In the genomic region with DNA sequence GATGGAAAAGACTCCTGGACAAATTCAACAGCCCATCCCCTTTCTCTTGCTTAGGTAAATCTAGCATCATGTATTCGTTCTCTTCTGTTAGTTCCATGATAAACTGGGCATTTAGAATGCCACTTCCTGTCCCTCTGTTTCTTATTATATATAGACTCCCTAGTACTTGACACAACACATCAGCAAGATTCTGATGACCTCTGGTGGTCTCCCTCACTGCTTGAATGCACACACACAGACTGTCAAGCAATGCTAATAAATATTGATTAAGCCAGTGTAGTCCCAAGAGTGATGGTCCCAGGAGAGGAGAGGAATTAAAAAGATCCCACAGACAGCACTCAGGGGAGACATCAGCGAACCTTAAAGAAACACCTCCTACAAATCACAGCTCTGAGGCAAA, we compare ENCODE assay signal across 33 cellular contexts.
DNase-seq lines count a peak whose midpoint lies in the region; ATAC-seq, FAIRE-seq and TF ChIP-seq lines count a peak whose summit lies in the region.
"Had no signal": no experiment of that assay in that cellular context is flagged by ENCODE, and none has a peak within 500 bp of the region (broad histone marks: within the 10 kb centered on the region; RNA-seq: fewer than 3 reads in every experiment).

No MANE protein-coding gene starts in this region.

- H3K27me3 ChIP-seq in SK-N-SH (ENCODE audit: insufficient read depth) (no peaks in the 10 kb centered on the region), GM12878 (replicated peaks in 1 of 2; ENCODE audit: control insufficient read depth in 2 of 2, insufficient read depth in 2 of 2, low read length in 1 of 2) (no peaks in the 10 kb centered on the region), smooth muscle cell (ENCODE audit: low read depth) (no peaks in the 10 kb centered on the region), MG63 (no peaks in the 10 kb centered on the region)
- H3K27me3 ChIP-seq: gastroesophageal sphincter, pancreas, Peyer's patch had no signal

- no peaks in the 10 kb centered on the region for H3K4me1 ChIP-seq in SK-N-SH (ENCODE audit: control insufficient read depth in 1 of 2, insufficient read depth in 2 of 2, low read depth in 1 of 2, low read length in 1 of 2)
- peaks cover 5% of the 10 kb centered on the region; the same call in 1 of the 2 replicates for H3K4me1 ChIP-seq in GM12878 (ENCODE audit: control insufficient read depth, insufficient read depth, low read length)
- H3K4me1 ChIP-seq in smooth muscle cell (ENCODE audit: low read depth): no peaks in the 10 kb centered on the region
- H3K4me1 ChIP-seq: gastroesophageal sphincter, pancreas, Peyer's patch had no signal

- H3K4me3 ChIP-seq in SK-N-SH (ENCODE audit: low read depth in 2 of 2, low read length in 1 of 2) (no peak overlapping the region), GM12878 (no peak overlapping the region), smooth muscle cell (no peak overlapping the region), MG63 (no peak overlapping the region)
- H3K4me3 ChIP-seq: dorsolateral prefrontal cortex, gastroesophageal sphincter, lung, mucosa of descending colon, pancreas, Peyer's patch had no signal

- TF ChIP-seq CTCF in SK-N-SH (IDR thresholded peaks at IDR 0.05) (no peak), GM12878 (IDR thresholded peaks at IDR 0.05 in 2 of 3, conservative IDR thresholded peaks at IDR 0.05 in 1 of 3; ENCODE audit: control insufficient read depth in 2 of 3, extremely low read depth in 1 of 3, insufficient read depth in 1 of 3, low read depth in 3 of 3, low read length in 3 of 3) (no peak), smooth muscle cell (IDR thresholded peaks at IDR 0.05; ENCODE audit: borderline replicate concordance, insufficient read depth, poor library complexity, severe bottlenecking) (no peak)

- H3K9ac ChIP-seq in SK-N-SH (no peak overlapping the region), GM12878 (ENCODE audit: control insufficient read depth, insufficient read depth, low read length) (no peak overlapping the region), smooth muscle cell (ENCODE audit: low read depth) (no peak overlapping the region)
- H3K9ac ChIP-seq: KMS-11 had no signal

- 34% methylated on average over 2 of the region's 2 CpGs for WGBS in SK-N-SH (ENCODE audit: low lambda C conversion rate)
- WGBS in GM12878 (ENCODE audit: insufficient coverage, insufficient replicate concordance, low lambda C conversion rate, missing lambda C conversion rate): 8% methylated on average over 2 of the region's 2 CpGs
- 70% methylated on average over 2 of the region's 2 CpGs for WGBS in smooth muscle cell (ENCODE audit: low lambda C conversion rate)

- no peaks in the 10 kb centered on the region for H3K9me2 ChIP-seq in SK-N-SH

- in situ Hi-C loops in GM12878 (cut with MboI): no loop called here

- H3K4me2 ChIP-seq in SK-N-SH (no peak overlapping the region), GM12878 (ENCODE audit: control insufficient read depth, insufficient read depth) (0 out of 2 replicates have a peak overlapping the region, but pooled peaks have one; percentile 9), smooth muscle cell (no peak overlapping the region)
- H3K4me2 ChIP-seq: KMS-11 had no signal

- H3F3A ChIP-seq in SK-N-SH (replicated peaks; ENCODE audit: insufficient read depth) (no peaks in the 10 kb centered on the region), smooth muscle cell (ENCODE audit: low read depth) (no peaks in the 10 kb centered on the region)

- RAD21 ChIA-PET in GM12878 (lab: Charles Lee; ENCODE audit: unreplicated experiment): interaction anchor here (2.0 kb wide), 1 partner anchor 87 kb away, joined by 4 read pairs; no protein-coding TSS in a partner anchor

- no peak for TF ChIP-seq POLR2A in GM12878 (IDR thresholded peaks at IDR 0.05; ENCODE audit: low read depth, low read length)

- no peaks in the 10 kb centered on the region for H3K36me3 ChIP-seq in SK-N-SH (replicated peaks in 1 of 2; ENCODE audit: control insufficient read depth in 1 of 2, insufficient read depth in 2 of 2, low read length in 1 of 2)
- no peaks in the 10 kb centered on the region for H3K36me3 ChIP-seq in GM12878 (ENCODE audit: control insufficient read depth in 2 of 2, insufficient read depth in 2 of 2, low read length in 1 of 2)
- no peaks in the 10 kb centered on the region for H3K36me3 ChIP-seq in smooth muscle cell (ENCODE audit: low read depth)
- no peaks in the 10 kb centered on the region for H3K36me3 ChIP-seq in MG63
- H3K36me3 ChIP-seq: gastroesophageal sphincter, pancreas, Peyer's patch had no signal

- TF ChIP-seq RAD21 in SK-N-SH (IDR thresholded peaks at IDR 0.05; ENCODE audit: low read length): peak; percentile 35
- no peak for TF ChIP-seq RAD21 in GM12878 (IDR thresholded peaks at IDR 0.05; ENCODE audit: insufficient read depth, low read depth, low read length)

- POLR2A ChIA-PET in SK-N-SH (lab: Yijun Ruan, JAX): no interaction called here
- POLR2A ChIA-PET in GM12878 (lab: Charles Lee): interaction anchor here (1.9 kb wide), 1 partner anchor 29 kb away, joined by 5 read pairs; no protein-coding TSS in a partner anchor

- no peaks in the 10 kb centered on the region for H4K20me1 ChIP-seq in SK-N-SH (ENCODE audit: insufficient read depth)
- H4K20me1 ChIP-seq in GM12878 (ENCODE audit: control insufficient read depth, insufficient read depth): no peaks in the 10 kb centered on the region
- no peaks in the 10 kb centered on the region for H4K20me1 ChIP-seq in smooth muscle cell (ENCODE audit: low read depth)

- H3K27ac ChIP-seq in SK-N-SH (ENCODE audit: low read depth in 2 of 2, low read length in 1 of 2): no peak overlapping the region
- no peak overlapping the region for H3K27ac ChIP-seq in GM12878 (ENCODE audit: control insufficient read depth, insufficient read depth)
- H3K27ac ChIP-seq in smooth muscle cell (ENCODE audit: low read depth): no peak overlapping the region
- H3K27ac ChIP-seq: 22Rv1, dorsolateral prefrontal cortex, gastroesophageal sphincter, KMS-11, pancreas, Peyer's patch, VCaP had no signal

- H3K79me2 ChIP-seq in SK-N-SH (ENCODE audit: insufficient read depth) (no peaks in the 10 kb centered on the region), GM12878 (ENCODE audit: control insufficient read depth, insufficient read depth, low read length) (no peaks in the 10 kb centered on the region), smooth muscle cell (ENCODE audit: low read depth) (no peaks in the 10 kb centered on the region)

- FAIRE-seq in GM12878 (lab: Jason Lieb, UNC): no peak
- FAIRE-seq: H1, pancreas, urothelium cell line had no signal

- DNase-seq in SK-N-SH: no peak
- DNase-seq in GM12878 (ENCODE audit: low read depth, low spot score): peak; percentile 20
- DNase-seq in smooth muscle cell (lab: John Stamatoyannopoulos, UW; ENCODE audit: unreplicated experiment): no peak
- DNase-seq in NCI-H187 (lab: John Stamatoyannopoulos, UW): no peak
- DNase-seq in MG63: no peak
- DNase-seq: activated CD4-positive, alpha-beta T cell treated with anti-CD3 and anti-CD28 coated beads for 48 hours; activated CD8-positive, alpha-beta memory T cell treated with anti-CD3 and anti-CD28 coated beads for 24 hours; activated T-cell treated with anti-CD3 and anti-CD28 coated beads for 4 hours; dorsolateral prefrontal cortex; HFFc6; MM.1S; mucosa of descending colon; NCI-H1417; NCI-H2081; NCI-H345; pancreas; right cardiac atrium; SHP77 treated with DMSO at 0.1 percent for 48 hours; stimulated activated CD4-positive, alpha-beta T cell treated with anti-CD3 and anti-CD28 coated beads, Interleukin-1b, Interleukin-23, amount 100 ng/mL, for 48 hours; stimulated activated naive CD8-positive, alpha-beta T cell treated with anti-CD3 and anti-CD28 coated beads, Interleukin-15, Interleukin-2, amounts not matched to agents 100 U/mL and 50 U/mL, for 24 hours; SW 1271 had no signal

- no peak for TF ChIP-seq EP300 in SK-N-SH (IDR thresholded peaks at IDR 0.05; ENCODE audit: borderline replicate concordance in 1 of 2, low read depth in 1 of 2, low read length in 1 of 2)
- TF ChIP-seq EP300 in GM12878 (IDR thresholded peaks at IDR 0.05; ENCODE audit: borderline replicate concordance in 1 of 2, control insufficient read depth in 1 of 2, low read depth in 2 of 2, low read length in 2 of 2): no peak

- no TSS peak for BruUV-seq in GM12878 (replicated peaks; lab: Mats Ljungman, UMichigan)

- intact Hi-C loops in GM12878 (cut with micrococcal nuclease; ENCODE audit: unreplicated experiment): no loop called here

- CTCF ChIA-PET in SK-N-SH (lab: Yijun Ruan, JAX) (no interaction called here), GM12878 (lab: Yijun Ruan, JAX) (no interaction called here)

- H2AFZ ChIP-seq in SK-N-SH (ENCODE audit: low read depth): no peak overlapping the region
- no peak overlapping the region for H2AFZ ChIP-seq in GM12878 (ENCODE audit: control insufficient read depth, low read depth, low read length)
- H2AFZ ChIP-seq in smooth muscle cell (ENCODE audit: low read depth): peak overlapping the region; percentile 28

- H3K9me3 ChIP-seq in SK-N-SH (no peaks in the 10 kb centered on the region), GM12878 (replicated peaks; ENCODE audit: control insufficient read depth, insufficient read depth, low read length) (no peaks in the 10 kb centered on the region), smooth muscle cell (replicated peaks; ENCODE audit: low read depth) (no peaks in the 10 kb centered on the region), MG63 (no peaks in the 10 kb centered on the region)
- H3K9me3 ChIP-seq: gastroesophageal sphincter, mucosa of descending colon, pancreas, Peyer's patch had no signal

- SMC1A ChIA-PET in GM12878 (lab: Charles Lee; ENCODE audit: uncharacterized antibody, unreplicated experiment): interaction anchor here (1.3 to 2.1 kb wide), 2 partner anchors 23 to 30 kb away, joined by 4 to 5 read pairs; no protein-coding TSS in a partner anchor

- ATAC-seq in SK-N-SH treated with all-trans-retinoic acid at 6 μM for 48 hours (no peak), HG02759 (IDR thresholded peaks at IDR 0.05; ENCODE audit: unreplicated experiment) (peak; percentile 15), GM12878 (peak; percentile 63), HG03378 (IDR thresholded peaks at IDR 0.05; ENCODE audit: unreplicated experiment) (no peak)
- ATAC-seq: gastroesophageal sphincter; mucosa of descending colon; natural killer cell treated with Interleukin-12 subunit alpha and Interleukin-12 subunit beta and Interleukin-15 and Interleukin-18, amount 100 ng/mL, for 72 hours; pancreas; right cardiac atrium; stimulated activated naive CD8-positive, alpha-beta T cell treated with anti-CD3 and anti-CD28 coated beads, Interleukin-15, Interleukin-2, amounts not matched to agents 100 U/mL and 50 U/mL, for 24 hours had no signal

TF ChIP-seq in SK-N-SH, 30 proteins besides CTCF, POLR2A, EP300 and RAD21 (continues in another document):
- no peak for TF ChIP-seq GATA2 (CRISPR knock-in tag; IDR thresholded peaks at IDR 0.05)

TF ChIP-seq in GM12878, 131 proteins besides CTCF, POLR2A, EP300 and RAD21:
- TF ChIP-seq MEF2B (IDR thresholded peaks at IDR 0.05; ENCODE audit: partially characterized antibody, poor library complexity, severe bottlenecking): peak; percentile 81
- TF ChIP-seq PAX8 (IDR thresholded peaks at IDR 0.05): no peak
- no peak for TF ChIP-seq SMAD1 (IDR thresholded peaks at IDR 0.05; ENCODE audit: low read depth, partially characterized antibody)
TF ChIP-seq in GM12878: peak in this region for 1.

Comparison
In these comparisons a context has a peak if more than half of its experiments do, and no peak if none do; other contexts are left out.
1. ATAC-seq: peak in HG02759 (single experiment) and GM12878 (single experiment); none in SK-N-SH treated with all-trans-retinoic acid at 6 μM for 48 hours (single experiment) and HG03378 (single experiment).
2. Of the 26 proteins assayed by ChIP-seq in both GM12878 and SK-N-SH: peak only in GM12878: none; only in SK-N-SH: RAD21; in both: none; in neither: 25.